1 cellular context compared by ENCODE assay signal in the genomic region with DNA sequence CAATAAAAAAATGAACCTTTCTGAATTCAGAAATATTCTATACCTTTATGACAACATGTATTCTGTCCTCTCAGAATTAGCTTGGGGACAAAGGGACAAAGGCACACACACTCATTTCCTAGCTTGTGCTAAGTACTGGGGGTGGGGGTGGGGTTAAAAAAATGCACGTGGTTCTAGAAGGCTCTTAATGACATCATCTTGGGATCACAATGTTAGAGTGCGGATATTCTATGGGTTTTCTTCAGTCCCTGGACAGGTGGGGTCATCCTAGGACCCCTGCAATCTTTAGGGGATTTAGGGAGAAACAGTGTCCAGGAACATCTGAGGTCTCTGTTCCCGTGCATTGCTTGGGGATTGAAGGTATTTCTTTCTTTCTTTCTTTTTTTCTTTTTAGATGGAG.
TF ChIP-seq lines count a peak whose summit lies in the region.

No MANE protein-coding gene starts in this region.

TF ChIP-seq in SK-N-SH, 30 proteins besides CTCF, POLR2A, EP300 and RAD21:
- TF ChIP-seq YY1 (IDR thresholded peaks at IDR 0.05; ENCODE audit: low read depth) (no peak), RFX5 (IDR thresholded peaks at IDR 0.05; ENCODE audit: low read length) (no peak), TAF1 (IDR thresholded peaks at IDR 0.05; ENCODE audit: borderline replicate concordance, low read depth, low read length) (no peak), RCOR1 (IDR thresholded peaks at IDR 0.05; ENCODE audit: low read length) (no peak), TCF12 (IDR thresholded peaks at IDR 0.05) (no peak), FOXM1 (IDR thresholded peaks at IDR 0.05; ENCODE audit: low read depth) (no peak), MEF2A (IDR thresholded peaks at IDR 0.05; ENCODE audit: borderline replicate concordance, low read depth) (no peak), SMC3 (IDR thresholded peaks at IDR 0.05; ENCODE audit: low read depth, low read length) (no peak), GATA2 (CRISPR knock-in tag; IDR thresholded peaks at IDR 0.05) (no peak), RXRA (IDR thresholded peaks at IDR 0.05; ENCODE audit: borderline replicate concordance, low read depth) (no peak), NRF1 (IDR thresholded peaks at IDR 0.05; ENCODE audit: low read depth, low read length) (no peak), CHD2 (IDR thresholded peaks at IDR 0.05; ENCODE audit: low read length, partially characterized antibody) (no peak)
- TF ChIP-seq, protein P1, sequence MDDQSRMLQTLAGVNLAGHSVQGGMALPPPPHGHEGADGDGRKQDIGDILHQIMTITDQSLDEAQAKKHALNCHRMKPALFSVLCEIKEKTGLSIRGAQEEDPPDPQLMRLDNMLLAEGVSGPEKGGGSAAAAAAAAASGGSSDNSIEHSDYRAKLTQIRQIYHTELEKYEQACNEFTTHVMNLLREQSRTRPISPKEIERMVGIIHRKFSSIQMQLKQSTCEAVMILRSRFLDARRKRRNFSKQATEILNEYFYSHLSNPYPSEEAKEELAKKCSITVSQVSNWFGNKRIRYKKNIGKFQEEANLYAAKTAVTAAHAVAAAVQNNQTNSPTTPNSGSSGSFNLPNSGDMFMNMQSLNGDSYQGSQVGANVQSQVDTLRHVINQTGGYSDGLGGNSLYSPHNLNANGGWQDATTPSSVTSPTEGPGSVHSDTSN (IDR thresholded peaks at IDR 0.05): no peak
- TF ChIP-seq, protein P2, sequence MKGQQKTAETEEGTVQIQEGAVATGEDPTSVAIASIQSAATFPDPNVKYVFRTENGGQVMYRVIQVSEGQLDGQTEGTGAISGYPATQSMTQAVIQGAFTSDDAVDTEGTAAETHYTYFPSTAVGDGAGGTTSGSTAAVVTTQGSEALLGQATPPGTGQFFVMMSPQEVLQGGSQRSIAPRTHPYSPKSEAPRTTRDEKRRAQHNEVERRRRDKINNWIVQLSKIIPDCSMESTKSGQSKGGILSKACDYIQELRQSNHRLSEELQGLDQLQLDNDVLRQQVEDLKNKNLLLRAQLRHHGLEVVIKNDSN (IDR thresholded peaks at IDR 0.05; ENCODE audit: borderline replicate concordance, low read depth): no peak
TF ChIP-seq in SK-N-SH: peak in this region for 0.
